In genomic region chr15:25783134-25783533, GRCh38 we compare ENCODE assay signal across 10 cellular contexts.
"Had no signal": no experiment of that assay in that cellular context is flagged by ENCODE, and none has a peak within 500 bp of the region (broad histone marks: within the 10 kb centered on the region; RNA-seq: fewer than 3 reads in every experiment).

No MANE protein-coding gene starts in this region.

- H3K9me3 Mint-ChIP-seq: activated CD8-positive, alpha-beta T cell treated with anti-CD3 and anti-CD28 coated beads for 36 hours; activated naive CD4-positive, alpha-beta T cell treated with anti-CD3 and anti-CD28 coated beads, Interleukin-2, amount 10 ng/mL, durations not matched to agents 7 days and 5 days had no signal

- H3K36me3 ChIP-seq: gastrocnemius medialis, left ventricle myocardium inferior had no signal

- H3K9ac ChIP-seq: parathyroid adenoma had no signal

- ATAC-seq: gastrocnemius medialis had no signal

- H3K4me3 ChIP-seq: gastrocnemius medialis, left ventricle myocardium inferior, stomach, thoracic aorta had no signal

- H3K4me3 Mint-ChIP-seq: activated CD8-positive, alpha-beta T cell treated with anti-CD3 and anti-CD28 coated beads for 36 hours; activated naive CD4-positive, alpha-beta T cell treated with anti-CD3 and anti-CD28 coated beads, Interleukin-2, amount 10 ng/mL, durations not matched to agents 7 days and 5 days had no signal

- H3K27ac Mint-ChIP-seq: activated naive CD4-positive, alpha-beta T cell treated with anti-CD3 and anti-CD28 coated beads, Interleukin-2, amount 10 ng/mL, durations not matched to agents 7 days and 5 days had no signal

- H3K27ac ChIP-seq: gastrocnemius medialis, left ventricle myocardium inferior, parathyroid adenoma, VCaP had no signal

- H3K27me3 ChIP-seq: gastrocnemius medialis, stomach had no signal

- H3K27me3 Mint-ChIP-seq: activated CD8-positive, alpha-beta T cell treated with anti-CD3 and anti-CD28 coated beads for 36 hours; activated naive CD4-positive, alpha-beta T cell treated with anti-CD3 and anti-CD28 coated beads, Interleukin-2, amount 10 ng/mL, durations not matched to agents 7 days and 5 days had no signal

- DNase-seq: anterior cingulate cortex, gastrocnemius medialis, left ventricle myocardium inferior, stomach, SW 1271 had no signal

- H3K9me3 ChIP-seq: gastrocnemius medialis, left ventricle myocardium inferior, stomach, thoracic aorta had no signal

- H2AFZ ChIP-seq: parathyroid adenoma had no signal
